Comparison of ENCODE assay signal across 11 cellular contexts in the genomic region with DNA sequence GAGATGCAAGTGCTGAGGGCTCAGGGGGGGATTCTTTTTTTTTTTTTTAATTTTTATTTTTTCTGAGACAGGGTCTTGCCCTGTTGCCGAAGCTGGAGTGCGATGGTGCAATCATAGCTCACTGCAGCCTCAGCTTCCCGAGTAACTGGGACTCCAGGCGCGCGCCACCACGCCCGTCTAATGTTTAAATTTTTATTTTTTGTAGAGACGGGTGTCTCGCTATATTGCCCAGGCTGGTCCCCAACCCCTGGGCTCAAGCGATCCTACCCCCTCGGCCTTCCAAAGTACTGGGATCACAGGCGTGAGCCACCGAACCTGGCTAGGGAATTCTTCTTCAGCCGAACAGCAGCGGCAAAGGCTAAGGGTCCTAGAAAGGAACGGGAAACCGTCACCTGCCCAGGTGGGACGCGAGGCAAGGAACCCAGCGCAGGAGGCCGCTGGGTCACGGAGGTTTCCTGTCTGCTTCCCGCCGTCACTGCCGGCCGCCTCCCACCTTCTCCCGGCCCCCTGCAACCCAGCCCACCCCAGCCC. TPM values are rescaled to one million over a fixed set of nuclear protein-coding genes. Genes with fewer than 3 reads are reported as not detected.
DNase-seq lines count a peak whose midpoint lies in the region; ATAC-seq and TF ChIP-seq lines count a peak whose summit lies in the region.
"Had no signal": no experiment of that assay in that cellular context is flagged by ENCODE, and none has a peak within 500 bp of the region (broad histone marks: within the 10 kb centered on the region; RNA-seq: fewer than 3 reads in every experiment).

No MANE protein-coding gene starts in this region.

- H3K4me1 Mint-ChIP-seq in HFFc6 (ENCODE audit: low read depth), result peaks cover 25% of the 10 kb centered on the region
- H3K4me1 Mint-ChIP-seq in activated T-helper 17 cell treated with anti-CD3 and anti-CD28 coated beads, Interleukin-2, amount 50 U/mL, for 72 hours, result peaks cover 24% of the 10 kb centered on the region

- H3K36me3 Mint-ChIP-seq in HFFc6 (ENCODE audit: low read depth), result no peaks in the 10 kb centered on the region
- H3K36me3 Mint-ChIP-seq in activated T-helper 17 cell treated with anti-CD3 and anti-CD28 coated beads, Interleukin-2, amount 50 U/mL, for 72 hours (ENCODE audit: low read depth), result peaks cover 14% of the 10 kb centered on the region

- peaks cover 19% of the 10 kb centered on the region for H3K27me3 ChIP-seq in ACC112 (ENCODE audit: insufficient read depth, low read length)
- H3K27me3 ChIP-seq in iPS-20b (ENCODE audit: insufficient read depth, low read length), result peaks cover 84% of the 10 kb centered on the region

- H3K36me3 ChIP-seq in ACC112 (ENCODE audit: insufficient read depth, low read length) (no peaks in the 10 kb centered on the region), iPS-20b (ENCODE audit: insufficient read depth, low read depth, low read length) (no peaks in the 10 kb centered on the region)
- H3K36me3 ChIP-seq: adrenal gland had no signal

- H3K27ac Mint-ChIP-seq in HFFc6, result no peak overlapping the region
- H3K27ac Mint-ChIP-seq in activated T-helper 17 cell treated with anti-CD3 and anti-CD28 coated beads, Interleukin-2, amount 50 U/mL, for 72 hours, result no peak overlapping the region

- H3K4me1 ChIP-seq in ACC112 (ENCODE audit: control insufficient read depth, insufficient read depth, low read length, unreplicated experiment) (no peaks in the 10 kb centered on the region), iPS-20b (ENCODE audit: insufficient read depth, low read length) (no peaks in the 10 kb centered on the region)

- H3K27ac ChIP-seq in ACC112 (ENCODE audit: low read depth, low read length), result no peak overlapping the region
- H3K27ac ChIP-seq in iPS-20b (ENCODE audit: low read length), result no peak overlapping the region
- H3K27ac ChIP-seq: adrenal gland had no signal

- H3K9ac ChIP-seq in iPS-20b (ENCODE audit: low read depth, low read length), result no peak overlapping the region

- no peaks in the 10 kb centered on the region for H3K9me3 Mint-ChIP-seq in HFFc6
- H3K9me3 Mint-ChIP-seq in activated T-helper 17 cell treated with anti-CD3 and anti-CD28 coated beads, Interleukin-2, amount 50 U/mL, for 72 hours, result no peaks in the 10 kb centered on the region

- no peak; the same call in 1 of the 2 replicates for TF ChIP-seq CTCF in HFFc6 (IDR thresholded peaks at IDR 0.05)

- H3K4me3 Mint-ChIP-seq in HFFc6, result peak overlapping the region; percentile 80
- peak overlapping the region; percentile 73 for H3K4me3 Mint-ChIP-seq in activated T-helper 17 cell treated with anti-CD3 and anti-CD28 coated beads, Interleukin-2, amount 50 U/mL, for 72 hours

- DNase-seq in HFFc6 (no peak), globus pallidus (ENCODE audit: low spot score) (no peak), KBM-7 (no peak)
- DNase-seq: adrenal gland, hypothalamus had no signal

- peak overlapping the region; percentile 73 for H3K4me3 ChIP-seq in ACC112 (ENCODE audit: low read depth, low read length)
- H3K4me3 ChIP-seq in iPS-20b (ENCODE audit: low read length), result peak overlapping the region; percentile 54; the same call in 1 of the 2 replicates
- H3K4me3 ChIP-seq: adrenal gland had no signal

- ATAC-seq in activated T-helper 17 cell treated with anti-CD3 and anti-CD28 coated beads, Interleukin-2, amount 50 U/mL, for 72 hours (replicated peaks), result no peak
- no peak for ATAC-seq in HG03521 (IDR thresholded peaks at IDR 0.05; ENCODE audit: unreplicated experiment)
- ATAC-seq in GM21381 (IDR thresholded peaks at IDR 0.05; ENCODE audit: unreplicated experiment), result no peak

- no peaks in the 10 kb centered on the region for H3K79me2 ChIP-seq in ACC112 (ENCODE audit: control insufficient read depth, insufficient read depth, low read length, unreplicated experiment)

- H3K9me3 ChIP-seq in iPS-20b (ENCODE audit: insufficient read depth, low read depth, low read length), result no peaks in the 10 kb centered on the region
- H3K9me3 ChIP-seq: adrenal gland had no signal

- peaks cover 38% of the 10 kb centered on the region for H3K27me3 Mint-ChIP-seq in HFFc6 (ENCODE audit: insufficient read depth)
- H3K27me3 Mint-ChIP-seq in activated T-helper 17 cell treated with anti-CD3 and anti-CD28 coated beads, Interleukin-2, amount 50 U/mL, for 72 hours, result peaks cover 34% of the 10 kb centered on the region

- in situ Hi-C loops in KBM-7 (cut with MboI; ENCODE audit: low pct_unique_long_range_greater_than_20kb, low sequenced_read_pairs), result no loop called here

- no peak overlapping the region for H2AFZ ChIP-seq in ACC112 (ENCODE audit: low read length, unreplicated experiment)

RNA-seq across cellular contexts. Expression of gene OR1F1, which starts 13.3 kb away (rescaled TPM):
- not detected for total RNA-seq in HFFc6 (2021; fragmentation: NEBNext Ultra II Directional; extraction: Animal tissue kit (Norgen Biotek cat#: 25700))
- under 1 TPM in 1 of 2 donors, not detected in 1; 0.37 TPM for total RNA-seq in activated T-helper 17 cell treated with anti-CD3 and anti-CD28 coated beads, Interleukin-2, amount 50 U/mL, for 72 hours
- total RNA-seq: adrenal gland, skeletal muscle tissue had no signal

RNA-seq across cellular contexts. Expression of gene ZNF213, which starts 39.9 kb away (rescaled TPM):
- total RNA-seq in HFFc6 (2021; fragmentation: NEBNext Ultra II Directional; extraction: Animal tissue kit (Norgen Biotek cat#: 25700)), result 1 to 10 TPM; 5.9 to 7.3 (median 6.9) TPM
- total RNA-seq in activated T-helper 17 cell treated with anti-CD3 and anti-CD28 coated beads, Interleukin-2, amount 50 U/mL, for 72 hours, result 1 to 10 TPM; 6.4 to 8.6 TPM
